ENCODE assay signal across 9 cellular contexts in genomic region chrX:24169211-24169610, GRCh38. TPM values are rescaled to one million over a fixed set of nuclear protein-coding genes. Genes with fewer than 3 reads are reported as not detected.
DNase-seq lines count a peak whose midpoint lies in the region; ATAC-seq, FAIRE-seq and TF ChIP-seq lines count a peak whose summit lies in the region.
"Had no signal": no experiment of that assay in that cellular context is flagged by ENCODE, and none has a peak within 500 bp of the region (broad histone marks: within the 10 kb centered on the region; RNA-seq: fewer than 3 reads in every experiment).

No MANE protein-coding gene starts in this region.

- no peak for TF ChIP-seq CTCF in brain (conservative IDR thresholded peaks at IDR 0.05)

- no peak for FAIRE-seq in small intestine (lab: Jason Lieb, UNC)

- no peaks in the 10 kb centered on the region for H3K27me3 Mint-ChIP-seq in CD4-positive, CD25-positive, alpha-beta regulatory T cell
- no peaks in the 10 kb centered on the region for H3K27me3 Mint-ChIP-seq in brain

- 43 to 48% (median 47%) methylated on average over 3 of the region's 3 CpGs for WGBS in small intestine, 3 donors

- peak overlapping the region; percentile 33 to 59 (median 52) for H3K4me3 Mint-ChIP-seq in CD4-positive, CD25-positive, alpha-beta regulatory T cell
- H3K4me3 Mint-ChIP-seq in brain = no peak overlapping the region

- ATAC-seq in CD4-positive, CD25-positive, alpha-beta regulatory T cell (ENCODE audit: low read depth in 2 of 2) = peak in 1 of 2 donors; percentile 40
- ATAC-seq in GM19395 (IDR thresholded peaks at IDR 0.05; ENCODE audit: unreplicated experiment) (peak; percentile 82), HG03135 (IDR thresholded peaks at IDR 0.05; ENCODE audit: unreplicated experiment) (peak; percentile 61)

- H3K4me1 ChIP-seq in CD4-positive, CD25-positive, alpha-beta regulatory T cell (ENCODE audit: control insufficient read depth, insufficient read depth, low read length, poor library complexity, severe bottlenecking) = peaks cover 37% of the 10 kb centered on the region
- H3K4me1 ChIP-seq in HAP-1 (peaks cover 14% of the 10 kb centered on the region), small intestine (ENCODE audit: control insufficient read depth in 2 of 2, insufficient read depth in 1 of 2, low read depth in 1 of 2, low read length in 1 of 2) (peaks cover 0 to 10% of the 10 kb centered on the region in 2 donors)
- H3K4me1 ChIP-seq in effector memory CD4-positive, alpha-beta T cell (ENCODE audit: control insufficient read depth, insufficient read depth, low read length, poor library complexity, severe bottlenecking) = peaks cover 12% of the 10 kb centered on the region

- in situ Hi-C loops in HAP-1 (cut with MboI; ENCODE audit: low sequenced_read_pairs) = no loop called here

- H3K9me3 Mint-ChIP-seq in CD4-positive, CD25-positive, alpha-beta regulatory T cell = no peaks in the 10 kb centered on the region
- no peaks in the 10 kb centered on the region for H3K9me3 Mint-ChIP-seq in brain

- peak overlapping the region; percentile 53 for H3K4me3 ChIP-seq in CD4-positive, CD25-positive, alpha-beta regulatory T cell (ENCODE audit: low read depth, low read length)
- H3K4me3 ChIP-seq in HAP-1 (no peak overlapping the region), small intestine (ENCODE audit: low read depth in 1 of 2, low read length in 2 of 2) (no peak overlapping the region)
- no peak overlapping the region for H3K4me3 ChIP-seq in effector memory CD4-positive, alpha-beta T cell (ENCODE audit: insufficient read depth, low read depth, low read length, poor library complexity, severe bottlenecking)
- H3K4me3 ChIP-seq: SJCRH30 had no signal

- H3K27ac Mint-ChIP-seq in CD4-positive, CD25-positive, alpha-beta regulatory T cell = peak overlapping the region; percentile 28 to 88 (median 72)
- peak overlapping the region in 3 of 5 experiments; percentile 67 to 73 (median 70) for H3K27ac Mint-ChIP-seq in brain

- peaks cover 16% of the 10 kb centered on the region for H3K36me3 ChIP-seq in CD4-positive, CD25-positive, alpha-beta regulatory T cell (ENCODE audit: control insufficient read depth, insufficient read depth, low read length)
- H3K36me3 ChIP-seq in HAP-1 (replicated peaks) (peaks cover 23% of the 10 kb centered on the region), small intestine (ENCODE audit: control insufficient read depth in 2 of 2, insufficient read depth in 2 of 2, low read length in 2 of 2) (peaks cover 0 to 2% of the 10 kb centered on the region in 2 donors)
- H3K36me3 ChIP-seq in effector memory CD4-positive, alpha-beta T cell (ENCODE audit: control insufficient read depth, insufficient read depth, low read length) = peaks cover 13% of the 10 kb centered on the region

- no peak for DNase-seq in CD4-positive, CD25-positive, alpha-beta regulatory T cell
- DNase-seq in HAP-1 (ENCODE audit: low spot score in 2 of 2) (no peak), small intestine (no peak), NCI-H1436 treated with DMSO at 0.1 percent for 48 hours (lab: John Stamatoyannopoulos, UW) (no peak)
- DNase-seq in effector memory CD4-positive, alpha-beta T cell = no peak
- DNase-seq: SJCRH30 had no signal

- H3K4me1 Mint-ChIP-seq in CD4-positive, CD25-positive, alpha-beta regulatory T cell = peaks cover 35 to 74% (median 51%) of the 10 kb centered on the region in 4 donors
- H3K4me1 Mint-ChIP-seq in brain = peaks cover 50% of the 10 kb centered on the region

- no peaks in the 10 kb centered on the region for H3K9me3 ChIP-seq in CD4-positive, CD25-positive, alpha-beta regulatory T cell (ENCODE audit: control insufficient read depth in 2 of 2, low read length in 2 of 2)
- H3K9me3 ChIP-seq in HAP-1 = no peaks in the 10 kb centered on the region
- H3K9me3 ChIP-seq in small intestine (ENCODE audit: control insufficient read depth, low read depth) = no peaks in the 10 kb centered on the region
- H3K9me3 ChIP-seq in effector memory CD4-positive, alpha-beta T cell (ENCODE audit: control insufficient read depth, low read length) = no peaks in the 10 kb centered on the region
- H3K9me3 ChIP-seq: SJCRH30 had no signal

- H3K27ac ChIP-seq in CD4-positive, CD25-positive, alpha-beta regulatory T cell (ENCODE audit: insufficient read depth, low read length, poor library complexity, severe bottlenecking) = peak overlapping the region; percentile 5
- peak overlapping the region in 1 of 2 donors; percentile 34 for H3K27ac ChIP-seq in small intestine (ENCODE audit: low read depth in 1 of 2, low read length in 1 of 2)
- no peak overlapping the region for H3K27ac ChIP-seq in effector memory CD4-positive, alpha-beta T cell (ENCODE audit: insufficient read depth, low read length, poor library complexity, severe bottlenecking)
- H3K27ac ChIP-seq: SJCRH30 had no signal

- no peaks in the 10 kb centered on the region for H3K27me3 ChIP-seq in CD4-positive, CD25-positive, alpha-beta regulatory T cell (ENCODE audit: control insufficient read depth, insufficient read depth, low read length)
- H3K27me3 ChIP-seq in HAP-1 (ENCODE audit: low read depth) (no peaks in the 10 kb centered on the region), small intestine (ENCODE audit: control insufficient read depth in 2 of 2, insufficient read depth in 2 of 2, low read length in 2 of 2) (no peaks in the 10 kb centered on the region)
- no peaks in the 10 kb centered on the region for H3K27me3 ChIP-seq in effector memory CD4-positive, alpha-beta T cell (replicated peaks; ENCODE audit: control insufficient read depth, insufficient read depth, low read length, poor library complexity, severe bottlenecking)
- H3K27me3 ChIP-seq: SJCRH30 had no signal

- peaks cover 28% of the 10 kb centered on the region for H3K36me3 Mint-ChIP-seq in CD4-positive, CD25-positive, alpha-beta regulatory T cell
- H3K36me3 Mint-ChIP-seq in brain = peaks cover 49% of the 10 kb centered on the region

RNA-seq across cellular contexts. Expression of gene ZFX, which starts 19.7 kb away (rescaled TPM):
- total RNA-seq in CD4-positive, CD25-positive, alpha-beta regulatory T cell = 104 TPM
- 10 to 100 TPM; 20.4 to 41.6 (median 38.8) TPM for polyA plus RNA-seq in CD4-positive, CD25-positive, alpha-beta regulatory T cell
- polyA plus RNA-seq in brain (ENCODE audit: insufficient read depth, low read depth, low replicate concordance) (4.4 TPM), small intestine (1 to 10 TPM; 5.8 to 6.8 (median 6.6) TPM)

Comparison
In these comparisons a context has a peak if more than half of its experiments do, and no peak if none do; other contexts are left out.
1. H3K4me3 Mint-ChIP-seq: peak in CD4-positive, CD25-positive, alpha-beta regulatory T cell (4 of 4); none in brain (0 of 5).